ENCODE assay signal across 1 cellular context in the genomic region with DNA sequence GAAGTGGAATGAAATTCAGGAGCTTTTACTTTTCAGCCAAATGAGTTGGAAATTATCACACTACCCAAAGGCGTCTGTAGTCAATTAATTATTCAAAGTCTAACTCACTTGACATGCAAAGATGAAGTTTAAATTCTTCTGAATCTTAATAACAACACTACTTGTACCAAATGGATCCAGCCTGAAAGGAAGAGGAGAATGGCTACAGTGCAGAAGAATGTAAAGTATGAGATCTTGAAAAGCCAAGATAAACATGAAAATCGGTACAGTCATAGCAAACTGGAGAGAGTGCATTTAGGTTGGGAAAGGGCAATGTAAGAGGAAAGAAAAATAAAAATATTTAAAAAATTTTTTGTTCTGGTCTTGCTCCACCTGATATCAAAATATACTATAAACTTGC.
TF ChIP-seq lines count a peak whose summit lies in the region.

No MANE protein-coding gene starts in this region.

TF ChIP-seq in IMR-90, 13 proteins besides CTCF, POLR2A, EP300 and RAD21 (continued from another document):
- TF ChIP-seq, protein P1, sequence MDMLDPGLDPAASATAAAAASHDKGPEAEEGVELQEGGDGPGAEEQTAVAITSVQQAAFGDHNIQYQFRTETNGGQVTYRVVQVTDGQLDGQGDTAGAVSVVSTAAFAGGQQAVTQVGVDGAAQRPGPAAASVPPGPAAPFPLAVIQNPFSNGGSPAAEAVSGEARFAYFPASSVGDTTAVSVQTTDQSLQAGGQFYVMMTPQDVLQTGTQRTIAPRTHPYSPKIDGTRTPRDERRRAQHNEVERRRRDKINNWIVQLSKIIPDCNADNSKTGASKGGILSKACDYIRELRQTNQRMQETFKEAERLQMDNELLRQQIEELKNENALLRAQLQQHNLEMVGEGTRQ (IDR thresholded peaks at IDR 0.05; ENCODE audit: low read depth, low read length): no peak
- TF ChIP-seq RCOR1 (IDR thresholded peaks at IDR 0.05; ENCODE audit: insufficient replicate concordance, low read length) (no peak), BHLHE40 (IDR thresholded peaks at IDR 0.05; ENCODE audit: low read depth, low read length) (no peak), FOS (IDR thresholded peaks at IDR 0.05; ENCODE audit: low read depth, low read length) (no peak), MXI1 (IDR thresholded peaks at IDR 0.05; ENCODE audit: borderline replicate concordance, low read depth, low read length) (no peak), MAFK (IDR thresholded peaks at IDR 0.05; ENCODE audit: low read depth, low read length) (no peak)
- TF ChIP-seq, protein P2, sequence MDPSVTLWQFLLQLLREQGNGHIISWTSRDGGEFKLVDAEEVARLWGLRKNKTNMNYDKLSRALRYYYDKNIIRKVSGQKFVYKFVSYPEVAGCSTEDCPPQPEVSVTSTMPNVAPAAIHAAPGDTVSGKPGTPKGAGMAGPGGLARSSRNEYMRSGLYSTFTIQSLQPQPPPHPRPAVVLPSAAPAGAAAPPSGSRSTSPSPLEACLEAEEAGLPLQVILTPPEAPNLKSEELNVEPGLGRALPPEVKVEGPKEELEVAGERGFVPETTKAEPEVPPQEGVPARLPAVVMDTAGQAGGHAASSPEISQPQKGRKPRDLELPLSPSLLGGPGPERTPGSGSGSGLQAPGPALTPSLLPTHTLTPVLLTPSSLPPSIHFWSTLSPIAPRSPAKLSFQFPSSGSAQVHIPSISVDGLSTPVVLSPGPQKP (IDR thresholded peaks at IDR 0.05; ENCODE audit: borderline replicate concordance, low read depth, low read length): no peak
